1 cellular context compared by ENCODE assay signal in the genomic region with DNA sequence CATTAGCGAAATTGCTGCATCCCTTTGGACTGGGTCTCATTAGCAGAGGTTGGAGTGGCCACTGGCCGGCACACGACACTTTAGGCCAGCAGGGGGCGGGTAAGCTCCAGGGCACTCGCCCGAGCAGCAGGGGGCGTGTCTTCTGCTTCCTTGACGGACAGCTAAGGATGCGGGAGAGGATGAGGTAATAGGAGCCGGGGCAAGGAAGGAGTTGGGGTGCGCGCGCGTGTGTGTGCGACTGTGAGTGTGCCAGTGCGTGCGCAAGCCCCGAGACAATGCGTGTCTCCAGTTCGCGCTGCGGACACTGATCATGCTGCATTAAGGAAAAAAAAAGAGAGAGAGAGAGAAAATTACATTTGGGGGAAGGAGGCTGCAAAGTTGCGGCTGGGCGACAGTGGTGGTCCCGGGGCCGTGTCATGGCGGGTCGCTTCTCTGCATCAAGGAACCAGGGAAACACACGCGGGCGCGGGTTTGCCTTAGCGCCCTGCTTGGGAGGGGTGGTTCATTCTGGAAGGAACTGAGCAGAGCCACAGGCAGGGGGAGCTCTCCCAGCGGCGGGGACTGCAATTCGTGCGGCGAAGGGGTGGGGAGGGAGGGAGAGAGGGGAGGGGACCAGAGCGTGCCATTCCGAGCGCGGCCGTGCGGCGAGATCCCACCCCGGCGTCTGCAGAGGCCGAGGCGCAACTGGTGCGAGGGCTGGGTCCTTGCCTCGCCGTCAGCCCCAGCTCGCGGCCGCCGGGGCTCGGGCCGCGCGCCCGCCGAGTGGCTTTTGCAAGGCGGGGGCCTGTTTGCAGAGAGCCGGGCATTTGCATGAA.
TF ChIP-seq lines count a peak whose summit lies in the region.

DTX4 (plus strand) TSS at position 625 of the 815 bp plus-strand sequence. CDS start 464 bp downstream, outside the sequence.

TF ChIP-seq in K562, 482 proteins besides CTCF, POLR2A, EP300 and RAD21 (continued from another document and continues in another):
- TF ChIP-seq ATF2 (CRISPR knock-in tag; IDR thresholded peaks at IDR 0.05) (no peak), ZNF431 (CRISPR knock-in tag; IDR thresholded peaks at IDR 0.05) (peak; percentile 66; the same call in 1 of the 2 replicates), STAG1 (CRISPR knock-in tag; IDR thresholded peaks at IDR 0.05; ENCODE audit: borderline replicate concordance) (peak; percentile 76; the same call in 1 of the 2 replicates), JUNB (CRISPR knock-in tag; conservative IDR thresholded peaks at IDR 0.05) (no peak), ZNF143 (CRISPR knock-in tag; IDR thresholded peaks at IDR 0.05) (no peak), PCBP1 (IDR thresholded peaks at IDR 0.05; ENCODE audit: low read depth, low read length, poor library complexity, severe bottlenecking) (peak; percentile 54), ZNF507 (tag; conservative IDR thresholded peaks at IDR 0.05) (no peak), KLF16 (IDR thresholded peaks at IDR 0.05) (no peak), ZNF436 (CRISPR knock-in tag; IDR thresholded peaks at IDR 0.05) (no peak), CEBPZ (IDR thresholded peaks at IDR 0.05; ENCODE audit: borderline replicate concordance, low read depth, low read length) (no peak), MXD1 (CRISPR knock-in tag; IDR thresholded peaks at IDR 0.05; ENCODE audit: borderline replicate concordance, poor library complexity, severe bottlenecking) (no peak), EZH2 (IDR thresholded peaks at IDR 0.05; ENCODE audit: borderline replicate concordance, low read depth, low read length) (no peak), HEY1 (CRISPR knock-in tag; IDR thresholded peaks at IDR 0.05; ENCODE audit: borderline replicate concordance) (no peak), TCF7 (IDR thresholded peaks at IDR 0.05; ENCODE audit: borderline replicate concordance) (no peak), LARP7 (IDR thresholded peaks at IDR 0.05) (no peak; the same call in 1 of the 2 replicates), USF2 (CRISPR knock-in tag; IDR thresholded peaks at IDR 0.05) (no peak), SMARCE1 (IDR thresholded peaks at IDR 0.05) (peak; percentile 67; the same call in 1 of the 2 replicates), TOE1 (IDR thresholded peaks at IDR 0.05; ENCODE audit: borderline replicate concordance) (peak; percentile 68), TOE1 (CRISPR knock-in tag; IDR thresholded peaks at IDR 0.05; ENCODE audit: borderline replicate concordance, low read depth) (no peak), GTF2E2 (tag; IDR thresholded peaks at IDR 0.05) (no peak), ZNF449 (CRISPR knock-in tag; IDR thresholded peaks at IDR 0.05) (no peak), ILF3 (IDR thresholded peaks at IDR 0.05; ENCODE audit: borderline replicate concordance) (no peak), TCFL5 (CRISPR knock-in tag; conservative IDR thresholded peaks at IDR 0.05) (no peak), TCF7L2 (IDR thresholded peaks at IDR 0.05; ENCODE audit: low read depth, low read length) (no peak), MBD2 (IDR thresholded peaks at IDR 0.05; ENCODE audit: borderline replicate concordance, low read depth) (no peak)
- TF ChIP-seq, protein P1, sequence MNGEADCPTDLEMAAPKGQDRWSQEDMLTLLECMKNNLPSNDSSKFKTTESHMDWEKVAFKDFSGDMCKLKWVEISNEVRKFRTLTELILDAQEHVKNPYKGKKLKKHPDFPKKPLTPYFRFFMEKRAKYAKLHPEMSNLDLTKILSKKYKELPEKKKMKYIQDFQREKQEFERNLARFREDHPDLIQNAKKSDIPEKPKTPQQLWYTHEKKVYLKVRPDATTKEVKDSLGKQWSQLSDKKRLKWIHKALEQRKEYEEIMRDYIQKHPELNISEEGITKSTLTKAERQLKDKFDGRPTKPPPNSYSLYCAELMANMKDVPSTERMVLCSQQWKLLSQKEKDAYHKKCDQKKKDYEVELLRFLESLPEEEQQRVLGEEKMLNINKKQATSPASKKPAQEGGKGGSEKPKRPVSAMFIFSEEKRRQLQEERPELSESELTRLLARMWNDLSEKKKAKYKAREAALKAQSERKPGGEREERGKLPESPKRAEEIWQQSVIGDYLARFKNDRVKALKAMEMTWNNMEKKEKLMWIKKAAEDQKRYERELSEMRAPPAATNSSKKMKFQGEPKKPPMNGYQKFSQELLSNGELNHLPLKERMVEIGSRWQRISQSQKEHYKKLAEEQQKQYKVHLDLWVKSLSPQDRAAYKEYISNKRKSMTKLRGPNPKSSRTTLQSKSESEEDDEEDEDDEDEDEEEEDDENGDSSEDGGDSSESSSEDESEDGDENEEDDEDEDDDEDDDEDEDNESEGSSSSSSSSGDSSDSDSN (IDR thresholded peaks at IDR 0.05; ENCODE audit: borderline replicate concordance in 1 of 2, low read depth in 2 of 2, low read length in 2 of 2), result no peak
- TF ChIP-seq, protein P2, sequence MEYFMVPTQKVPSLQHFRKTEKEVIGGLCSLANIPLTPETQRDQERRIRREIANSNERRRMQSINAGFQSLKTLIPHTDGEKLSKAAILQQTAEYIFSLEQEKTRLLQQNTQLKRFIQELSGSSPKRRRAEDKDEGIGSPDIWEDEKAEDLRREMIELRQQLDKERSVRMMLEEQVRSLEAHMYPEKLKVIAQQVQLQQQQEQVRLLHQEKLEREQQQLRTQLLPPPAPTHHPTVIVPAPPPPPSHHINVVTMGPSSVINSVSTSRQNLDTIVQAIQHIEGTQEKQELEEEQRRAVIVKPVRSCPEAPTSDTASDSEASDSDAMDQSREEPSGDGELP (CRISPR knock-in tag; IDR thresholded peaks at IDR 0.05; ENCODE audit: borderline replicate concordance), result peak; percentile 46; the same call in 1 of the 2 replicates
- TF ChIP-seq, protein P3, sequence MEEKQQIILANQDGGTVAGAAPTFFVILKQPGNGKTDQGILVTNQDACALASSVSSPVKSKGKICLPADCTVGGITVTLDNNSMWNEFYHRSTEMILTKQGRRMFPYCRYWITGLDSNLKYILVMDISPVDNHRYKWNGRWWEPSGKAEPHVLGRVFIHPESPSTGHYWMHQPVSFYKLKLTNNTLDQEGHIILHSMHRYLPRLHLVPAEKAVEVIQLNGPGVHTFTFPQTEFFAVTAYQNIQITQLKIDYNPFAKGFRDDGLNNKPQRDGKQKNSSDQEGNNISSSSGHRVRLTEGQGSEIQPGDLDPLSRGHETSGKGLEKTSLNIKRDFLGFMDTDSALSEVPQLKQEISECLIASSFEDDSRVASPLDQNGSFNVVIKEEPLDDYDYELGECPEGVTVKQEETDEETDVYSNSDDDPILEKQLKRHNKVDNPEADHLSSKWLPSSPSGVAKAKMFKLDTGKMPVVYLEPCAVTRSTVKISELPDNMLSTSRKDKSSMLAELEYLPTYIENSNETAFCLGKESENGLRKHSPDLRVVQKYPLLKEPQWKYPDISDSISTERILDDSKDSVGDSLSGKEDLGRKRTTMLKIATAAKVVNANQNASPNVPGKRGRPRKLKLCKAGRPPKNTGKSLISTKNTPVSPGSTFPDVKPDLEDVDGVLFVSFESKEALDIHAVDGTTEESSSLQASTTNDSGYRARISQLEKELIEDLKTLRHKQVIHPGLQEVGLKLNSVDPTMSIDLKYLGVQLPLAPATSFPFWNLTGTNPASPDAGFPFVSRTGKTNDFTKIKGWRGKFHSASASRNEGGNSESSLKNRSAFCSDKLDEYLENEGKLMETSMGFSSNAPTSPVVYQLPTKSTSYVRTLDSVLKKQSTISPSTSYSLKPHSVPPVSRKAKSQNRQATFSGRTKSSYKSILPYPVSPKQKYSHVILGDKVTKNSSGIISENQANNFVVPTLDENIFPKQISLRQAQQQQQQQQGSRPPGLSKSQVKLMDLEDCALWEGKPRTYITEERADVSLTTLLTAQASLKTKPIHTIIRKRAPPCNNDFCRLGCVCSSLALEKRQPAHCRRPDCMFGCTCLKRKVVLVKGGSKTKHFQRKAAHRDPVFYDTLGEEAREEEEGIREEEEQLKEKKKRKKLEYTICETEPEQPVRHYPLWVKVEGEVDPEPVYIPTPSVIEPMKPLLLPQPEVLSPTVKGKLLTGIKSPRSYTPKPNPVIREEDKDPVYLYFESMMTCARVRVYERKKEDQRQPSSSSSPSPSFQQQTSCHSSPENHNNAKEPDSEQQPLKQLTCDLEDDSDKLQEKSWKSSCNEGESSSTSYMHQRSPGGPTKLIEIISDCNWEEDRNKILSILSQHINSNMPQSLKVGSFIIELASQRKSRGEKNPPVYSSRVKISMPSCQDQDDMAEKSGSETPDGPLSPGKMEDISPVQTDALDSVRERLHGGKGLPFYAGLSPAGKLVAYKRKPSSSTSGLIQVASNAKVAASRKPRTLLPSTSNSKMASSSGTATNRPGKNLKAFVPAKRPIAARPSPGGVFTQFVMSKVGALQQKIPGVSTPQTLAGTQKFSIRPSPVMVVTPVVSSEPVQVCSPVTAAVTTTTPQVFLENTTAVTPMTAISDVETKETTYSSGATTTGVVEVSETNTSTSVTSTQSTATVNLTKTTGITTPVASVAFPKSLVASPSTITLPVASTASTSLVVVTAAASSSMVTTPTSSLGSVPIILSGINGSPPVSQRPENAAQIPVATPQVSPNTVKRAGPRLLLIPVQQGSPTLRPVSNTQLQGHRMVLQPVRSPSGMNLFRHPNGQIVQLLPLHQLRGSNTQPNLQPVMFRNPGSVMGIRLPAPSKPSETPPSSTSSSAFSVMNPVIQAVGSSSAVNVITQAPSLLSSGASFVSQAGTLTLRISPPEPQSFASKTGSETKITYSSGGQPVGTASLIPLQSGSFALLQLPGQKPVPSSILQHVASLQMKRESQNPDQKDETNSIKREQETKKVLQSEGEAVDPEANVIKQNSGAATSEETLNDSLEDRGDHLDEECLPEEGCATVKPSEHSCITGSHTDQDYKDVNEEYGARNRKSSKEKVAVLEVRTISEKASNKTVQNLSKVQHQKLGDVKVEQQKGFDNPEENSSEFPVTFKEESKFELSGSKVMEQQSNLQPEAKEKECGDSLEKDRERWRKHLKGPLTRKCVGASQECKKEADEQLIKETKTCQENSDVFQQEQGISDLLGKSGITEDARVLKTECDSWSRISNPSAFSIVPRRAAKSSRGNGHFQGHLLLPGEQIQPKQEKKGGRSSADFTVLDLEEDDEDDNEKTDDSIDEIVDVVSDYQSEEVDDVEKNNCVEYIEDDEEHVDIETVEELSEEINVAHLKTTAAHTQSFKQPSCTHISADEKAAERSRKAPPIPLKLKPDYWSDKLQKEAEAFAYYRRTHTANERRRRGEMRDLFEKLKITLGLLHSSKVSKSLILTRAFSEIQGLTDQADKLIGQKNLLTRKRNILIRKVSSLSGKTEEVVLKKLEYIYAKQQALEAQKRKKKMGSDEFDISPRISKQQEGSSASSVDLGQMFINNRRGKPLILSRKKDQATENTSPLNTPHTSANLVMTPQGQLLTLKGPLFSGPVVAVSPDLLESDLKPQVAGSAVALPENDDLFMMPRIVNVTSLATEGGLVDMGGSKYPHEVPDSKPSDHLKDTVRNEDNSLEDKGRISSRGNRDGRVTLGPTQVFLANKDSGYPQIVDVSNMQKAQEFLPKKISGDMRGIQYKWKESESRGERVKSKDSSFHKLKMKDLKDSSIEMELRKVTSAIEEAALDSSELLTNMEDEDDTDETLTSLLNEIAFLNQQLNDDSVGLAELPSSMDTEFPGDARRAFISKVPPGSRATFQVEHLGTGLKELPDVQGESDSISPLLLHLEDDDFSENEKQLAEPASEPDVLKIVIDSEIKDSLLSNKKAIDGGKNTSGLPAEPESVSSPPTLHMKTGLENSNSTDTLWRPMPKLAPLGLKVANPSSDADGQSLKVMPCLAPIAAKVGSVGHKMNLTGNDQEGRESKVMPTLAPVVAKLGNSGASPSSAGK (IDR thresholded peaks at IDR 0.05), result peak; percentile 77
